In the genomic region with DNA sequence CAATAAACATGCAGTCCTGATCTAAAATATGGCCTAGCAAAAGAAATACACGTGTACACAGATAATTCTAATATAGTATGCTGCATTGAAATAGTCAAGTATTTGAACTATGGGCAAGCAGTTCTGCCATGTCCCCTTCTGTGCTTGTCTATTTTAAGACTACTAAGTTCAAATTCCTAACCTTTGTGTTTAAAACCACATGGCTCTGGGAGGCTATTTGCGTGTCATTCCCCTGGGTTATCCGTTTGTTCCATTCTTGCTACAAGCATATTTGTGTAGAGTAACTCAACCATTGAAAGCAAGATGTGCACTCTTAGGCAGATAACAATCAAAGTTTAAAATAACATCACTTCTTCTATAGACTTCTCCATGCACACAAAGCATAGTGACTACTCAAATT, we compare ENCODE assay signal across 20 cellular contexts. TPM values are rescaled to one million over a fixed set of nuclear protein-coding genes. Genes with fewer than 3 reads are reported as not detected.
A peak's percentile ranks its signal among the peaks of the same experiment; 100 is the strongest.
DNase-seq lines count a peak whose midpoint lies in the region; ATAC-seq and TF ChIP-seq lines count a peak whose summit lies in the region.
"Had no signal": no experiment of that assay in that cellular context is flagged by ENCODE, and none has a peak within 500 bp of the region (broad histone marks: within the 10 kb centered on the region; RNA-seq: fewer than 3 reads in every experiment).

No MANE protein-coding gene starts in this region.

- no peak overlapping the region for H3K4me2 ChIP-seq in neural progenitor cell

- CTCF ChIA-PET in activated CD4-positive, alpha-beta memory T cell treated with anti-CD3 and anti-CD28 coated beads for 36 hours (lab: Charles Lee) = interaction anchor here (1.3 kb wide), 1 partner anchor 21 kb away, joined by 3 read pairs; no protein-coding TSS in a partner anchor

- H3K27me3 Mint-ChIP-seq in activated CD4-positive, alpha-beta memory T cell treated with anti-CD3 and anti-CD28 coated beads for 36 hours = no peaks in the 10 kb centered on the region
- no peaks in the 10 kb centered on the region for H3K27me3 Mint-ChIP-seq in neural progenitor cell (ENCODE audit: insufficient read depth, low read depth)
- H3K27me3 Mint-ChIP-seq: activated CD4-positive, alpha-beta memory T cell treated with anti-CD3 and anti-CD28 coated beads, Interleukin-2, amount 10 ng/mL, durations not matched to agents 7 days and 5 days had no signal

- H3K9me3 Mint-ChIP-seq in activated CD4-positive, alpha-beta memory T cell treated with anti-CD3 and anti-CD28 coated beads for 36 hours = no peaks in the 10 kb centered on the region
- H3K9me3 Mint-ChIP-seq in neural progenitor cell = no peaks in the 10 kb centered on the region
- H3K9me3 Mint-ChIP-seq: activated CD4-positive, alpha-beta memory T cell treated with anti-CD3 and anti-CD28 coated beads, Interleukin-2, amount 10 ng/mL, durations not matched to agents 7 days and 5 days; CD8-positive, alpha-beta T cell; stimulated activated effector memory CD8-positive, alpha-beta T cell treated with anti-CD3 and anti-CD28 coated beads, Interleukin-12 subunit alpha, Interleukin-12 subunit beta, amount 100 ng/mL, for 72 hours had no signal

- H3K9me3 ChIP-seq in ascending aorta (no peaks in the 10 kb centered on the region), heart left ventricle (no peaks in the 10 kb centered on the region), neutrophil (no peaks in the 10 kb centered on the region), neural progenitor cell (ENCODE audit: low read depth) (no peaks in the 10 kb centered on the region)

- H3K4me1 ChIP-seq in ascending aorta (no peaks in the 10 kb centered on the region), heart left ventricle (peaks cover 0 to 34% (median 14%) of the 10 kb centered on the region in 12 donors), neutrophil (ENCODE audit: control insufficient read depth in 1 of 2, insufficient read depth in 1 of 2, low read depth in 1 of 2, low read length in 1 of 2) (peaks cover 72 to 77% of the 10 kb centered on the region in 2 experiments), neural progenitor cell (no peaks in the 10 kb centered on the region)

- 41 to 60% (median 51%) methylated on average over 3 of the region's 3 CpGs for WGBS in heart left ventricle, 4 donors

- no peaks in the 10 kb centered on the region for H3K27me3 ChIP-seq in ascending aorta
- no peaks in the 10 kb centered on the region for H3K27me3 ChIP-seq in heart left ventricle
- no peaks in the 10 kb centered on the region for H3K27me3 ChIP-seq in neutrophil
- H3K27me3 ChIP-seq in neural progenitor cell = no peaks in the 10 kb centered on the region

- DNase-seq in GF-D8 (lab: John Stamatoyannopoulos, UW) (peak; percentile 52), ascending aorta (ENCODE audit: low spot score in 2 of 2) (no peak), heart left ventricle (no peak), NOMO-1 (lab: John Stamatoyannopoulos, UW; ENCODE audit: unreplicated experiment in 2 of 2) (no peak), HK-2 (ENCODE audit: unreplicated experiment) (no peak), neural progenitor cell (ENCODE audit: low spot score) (no peak)
- DNase-seq in activated CD4-positive, alpha-beta memory T cell treated with anti-CD3 and anti-CD28 coated beads for 36 hours = no peak
- DNase-seq: activated CD4-positive, alpha-beta memory T cell treated with anti-CD3 and anti-CD28 coated beads, Interleukin-2, amount 10 ng/mL, durations not matched to agents 7 days and 5 days; activated naive CD4-positive, alpha-beta T cell; CD8-positive, alpha-beta T cell; cortex of kidney; foreskin fibroblast; HCEC 1CT; NCI-H1092; NCI-H2029 treated with DMSO at 0.1 percent for 48 hours; NCI-H524; retina; SHP77 had no signal

- H3K27ac Mint-ChIP-seq in activated CD4-positive, alpha-beta memory T cell treated with anti-CD3 and anti-CD28 coated beads for 36 hours = no peak overlapping the region
- no peak overlapping the region for H3K27ac Mint-ChIP-seq in neural progenitor cell
- H3K27ac Mint-ChIP-seq: activated CD4-positive, alpha-beta memory T cell treated with anti-CD3 and anti-CD28 coated beads, Interleukin-2, amount 10 ng/mL, durations not matched to agents 7 days and 5 days; CD8-positive, alpha-beta T cell; stimulated activated effector memory CD8-positive, alpha-beta T cell treated with anti-CD3 and anti-CD28 coated beads, Interleukin-12 subunit alpha, Interleukin-12 subunit beta, amount 100 ng/mL, for 72 hours had no signal

- no peaks in the 10 kb centered on the region for H3K79me2 ChIP-seq in neural progenitor cell (ENCODE audit: low read depth)

- TF ChIP-seq POLR2A in heart left ventricle (IDR thresholded peaks at IDR 0.05) = no peak

- H3K36me3 Mint-ChIP-seq in activated CD4-positive, alpha-beta memory T cell treated with anti-CD3 and anti-CD28 coated beads for 36 hours = peaks cover 30% of the 10 kb centered on the region
- peaks cover 15% of the 10 kb centered on the region for H3K36me3 Mint-ChIP-seq in neural progenitor cell

- H3F3A ChIP-seq in neural progenitor cell (ENCODE audit: low read depth) = no peaks in the 10 kb centered on the region

- H3K4me1 Mint-ChIP-seq in activated CD4-positive, alpha-beta memory T cell treated with anti-CD3 and anti-CD28 coated beads for 36 hours (ENCODE audit: low read depth) = no peaks in the 10 kb centered on the region
- H3K4me1 Mint-ChIP-seq in neural progenitor cell = no peaks in the 10 kb centered on the region
- H3K4me1 Mint-ChIP-seq: activated CD4-positive, alpha-beta memory T cell treated with anti-CD3 and anti-CD28 coated beads, Interleukin-2, amount 10 ng/mL, durations not matched to agents 7 days and 5 days; stimulated activated effector memory CD8-positive, alpha-beta T cell treated with anti-CD3 and anti-CD28 coated beads, Interleukin-12 subunit alpha, Interleukin-12 subunit beta, amount 100 ng/mL, for 72 hours had no signal

- peak; percentile 78 to 91 (median 78) for ATAC-seq in heart left ventricle
- ATAC-seq: CD8-positive, alpha-beta T cell; stimulated activated effector memory CD8-positive, alpha-beta T cell treated with anti-CD3 and anti-CD28 coated beads, Interleukin-12 subunit alpha, Interleukin-12 subunit beta, amount 100 ng/mL, for 72 hours had no signal

- no peak for TF ChIP-seq CTCF in ascending aorta (IDR thresholded peaks at IDR 0.05)
- TF ChIP-seq CTCF in heart left ventricle (IDR thresholded peaks at IDR 0.05) = no peak
- TF ChIP-seq CTCF in neutrophil (IDR thresholded peaks at IDR 0.05) = no peak
- no peak for TF ChIP-seq CTCF in neural progenitor cell (IDR thresholded peaks at IDR 0.05)

- no peak overlapping the region for H2AFZ ChIP-seq in neural progenitor cell (replicated peaks)

- peaks cover 0 to 10% of the 10 kb centered on the region in 2 donors for H3K36me3 ChIP-seq in ascending aorta
- H3K36me3 ChIP-seq in heart left ventricle = peaks cover 0 to 45% (median 28%) of the 10 kb centered on the region in 9 donors
- peaks cover 29% of the 10 kb centered on the region for H3K36me3 ChIP-seq in neutrophil
- H3K36me3 ChIP-seq in neural progenitor cell = peaks cover 6% of the 10 kb centered on the region

- H3K4me3 Mint-ChIP-seq in activated CD4-positive, alpha-beta memory T cell treated with anti-CD3 and anti-CD28 coated beads for 36 hours = no peak overlapping the region
- no peak overlapping the region for H3K4me3 Mint-ChIP-seq in neural progenitor cell
- H3K4me3 Mint-ChIP-seq: activated CD4-positive, alpha-beta memory T cell treated with anti-CD3 and anti-CD28 coated beads, Interleukin-2, amount 10 ng/mL, durations not matched to agents 7 days and 5 days; CD8-positive, alpha-beta T cell; stimulated activated effector memory CD8-positive, alpha-beta T cell treated with anti-CD3 and anti-CD28 coated beads, Interleukin-12 subunit alpha, Interleukin-12 subunit beta, amount 100 ng/mL, for 72 hours had no signal

- H3K27ac ChIP-seq in ascending aorta (peak overlapping the region; percentile 1 to 29), heart left ventricle (peak overlapping the region; percentile 9 to 77 (median 50)), neutrophil (peak overlapping the region; percentile 86), neural progenitor cell (no peak overlapping the region)

- intact Hi-C loops in ascending aorta (cut with DNase I) = no loop called here
- intact Hi-C loops in heart left ventricle (cut with DNase I) = loop anchor here in 1 of 10 donors (5.0 kb wide), 1 partner anchor 38 kb away; a partner anchor contains a TSS
- intact Hi-C loops in activated CD4-positive, alpha-beta memory T cell treated with anti-CD3 and anti-CD28 coated beads for 36 hours (cut with micrococcal nuclease) = no loop called here

- no peak overlapping the region for H3K9ac ChIP-seq in neural progenitor cell

- POLR2A ChIA-PET in activated CD4-positive, alpha-beta memory T cell treated with anti-CD3 and anti-CD28 coated beads for 36 hours (lab: Charles Lee) = interaction anchor here (2.5 kb wide), 1 partner anchor 26 kb away, joined by 5 read pairs; a partner anchor contains a TSS

- H4K20me1 ChIP-seq in neural progenitor cell (ENCODE audit: low read depth) = no peaks in the 10 kb centered on the region

- no peak overlapping the region for H3K4me3 ChIP-seq in ascending aorta
- H3K4me3 ChIP-seq in heart left ventricle = no peak overlapping the region
- peak overlapping the region; percentile 62 to 65 for H3K4me3 ChIP-seq in neutrophil (ENCODE audit: low read depth in 1 of 2, low read length in 1 of 2)
- H3K4me3 ChIP-seq in neural progenitor cell = no peak overlapping the region

RNA-seq across cellular contexts. Expression of a gene that starts 25.4 kb away (rescaled TPM):
- 132 TPM for total RNA-seq in ascending aorta
- total RNA-seq in heart left ventricle = 100 to 1,000 TPM in 6 of 9 donors, 10 to 100 TPM in 3; 81.7 to 269 (median 140) TPM
- 100 to 1,000 TPM in 1 of 2 donors, 10 to 100 TPM in 1; 92.3 to 184 TPM for polyA plus RNA-seq in heart left ventricle
- 10 to 100 TPM; 67.6 to 70.4 TPM for total RNA-seq in activated CD4-positive, alpha-beta memory T cell treated with anti-CD3 and anti-CD28 coated beads for 36 hours
- total RNA-seq in neural progenitor cell (ENCODE audit: low replicate concordance) = 208 and 226 TPM in 2 replicates

RNA-seq across cellular contexts. Expression of a gene that starts 39.0 kb away (rescaled TPM):
- total RNA-seq in ascending aorta (7.1 TPM), heart left ventricle (10 to 100 TPM in 4 of 9 donors, 1 to 10 TPM in 5; 6.8 to 18.4 (median 8.7) TPM), neural progenitor cell (ENCODE audit: low replicate concordance) (16.3 and 20.1 TPM in 2 replicates)
- polyA plus RNA-seq in heart left ventricle = 1 to 10 TPM; 3.3 to 7.5 TPM
- total RNA-seq in activated CD4-positive, alpha-beta memory T cell treated with anti-CD3 and anti-CD28 coated beads for 36 hours = 10 to 100 TPM; 65.7 to 66.0 TPM

Comparison
In these comparisons a context has a peak if more than half of its experiments do, and no peak if none do; other contexts are left out.
1. H3K4me3 ChIP-seq: peak in neutrophil (2 of 2); none in ascending aorta (0 of 2), heart left ventricle (0 of 12) and neural progenitor cell (single experiment).